In the genomic region with DNA sequence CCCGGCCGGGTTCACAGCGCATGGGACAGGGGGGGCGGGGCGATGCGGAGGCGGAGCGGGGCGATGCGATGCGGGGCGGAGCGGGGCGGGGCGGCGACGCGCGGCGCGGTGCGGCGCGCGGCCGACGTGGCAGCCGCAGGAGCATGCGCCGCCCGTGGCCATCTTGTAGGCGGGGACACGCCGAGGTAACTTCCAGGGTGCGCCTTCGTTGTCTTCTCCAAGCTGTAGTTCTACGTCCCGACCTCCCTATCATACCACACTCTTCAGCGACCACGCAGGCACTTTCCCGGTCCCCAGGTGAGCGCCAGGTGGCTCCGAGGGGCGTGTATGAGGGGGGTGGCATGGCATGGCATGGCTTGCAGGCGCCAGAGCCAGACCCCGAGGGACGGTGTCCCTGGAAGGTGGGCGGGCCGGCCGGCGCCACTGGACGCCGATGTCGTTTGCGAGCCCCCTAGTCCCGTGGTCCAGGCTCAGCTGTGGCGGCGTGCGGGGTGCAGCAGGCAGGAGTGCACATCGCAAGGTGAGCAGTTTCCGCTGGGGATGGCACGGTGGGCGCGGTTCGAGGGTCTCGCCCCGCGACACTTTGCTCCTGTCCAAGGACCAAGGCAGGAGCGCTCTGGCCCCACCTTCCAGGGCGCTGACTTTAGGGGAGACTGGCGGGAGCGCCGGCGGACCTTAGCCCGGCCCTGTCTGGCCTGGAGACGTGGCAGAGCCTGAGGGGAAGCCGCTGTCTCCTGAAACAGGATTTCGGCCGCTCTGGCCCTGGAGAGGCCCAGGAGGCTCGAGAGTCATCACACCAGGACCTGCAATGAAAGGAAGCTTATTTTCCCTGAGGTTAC, we compare ENCODE assay signal across 8 cellular contexts. TPM values are rescaled to one million over a fixed set of nuclear protein-coding genes. Genes with fewer than 3 reads are reported as not detected.
DNase-seq lines count a peak whose midpoint lies in the region; TF ChIP-seq lines count a peak whose summit lies in the region.

A gene (plus strand): TSS at position 161 of the 839 bp plus-strand sequence. CDS start 5,840 bp downstream, outside the sequence.

- no peak within 1 kb of the TSS for H2AK5ac ChIP-seq in H9 (ENCODE audit: insufficient read length, low read length)

- H3K4me3 ChIP-seq in SK-N-MC (peak within 1 kb of the TSS; percentile 99), osteoblast (ENCODE audit: insufficient read depth, low read length) (peak within 1 kb of the TSS; percentile 99), testis (peak within 1 kb of the TSS; percentile 92 to 99)

- CTCF ChIA-PET in activated naive CD4-positive, alpha-beta T cell treated with anti-CD3 and anti-CD28 coated beads, Interleukin-2, amount 10 ng/mL, durations not matched to agents 7 days and 5 days (lab: Charles Lee), result no interaction called here

- H2BK15ac ChIP-seq in H9 (ENCODE audit: low read depth, low read length), result no peak within 1 kb of the TSS

- no peak within 1 kb of the TSS for H2BK12ac ChIP-seq in H9 (ENCODE audit: insufficient read length, low read depth, low read length)

- H3K23ac ChIP-seq in H9 (ENCODE audit: insufficient read length, low read depth, low read length), result no peak within 1 kb of the TSS

- H3K4ac ChIP-seq in H9 (ENCODE audit: low read depth, low read length), result no peak within 1 kb of the TSS

- intact Hi-C loops in testis (cut with DNase I; ENCODE audit: low total_unique reads), result no loop called here

- no peak within 1 kb of the TSS for H4K91ac ChIP-seq in H9 (ENCODE audit: insufficient read length, low read depth, low read length)

- H3K36me3 ChIP-seq in SK-N-MC (ENCODE audit: insufficient read depth, low read length) (peaks cover 38% of the 10 kb centered on the region), osteoblast (ENCODE audit: insufficient read depth, low read length) (peaks cover 15% of the 10 kb centered on the region), testis (ENCODE audit: low read depth, missing control alignments) (no peaks in the 10 kb centered on the region)

- H4K20me1 ChIP-seq in H9 (ENCODE audit: control insufficient read depth, insufficient read depth, insufficient read length) (no peaks in the 10 kb centered on the region), osteoblast (ENCODE audit: insufficient read depth, low read length) (peaks cover 39% of the 10 kb centered on the region)

- H3K23me2 ChIP-seq in H9 (ENCODE audit: insufficient read length, low read depth, low read length, poor library complexity, severe bottlenecking), result peaks cover 4% of the 10 kb centered on the region

- H3K4me2 ChIP-seq in H9 (ENCODE audit: insufficient read depth, insufficient read length, low read length) (peak within 1 kb of the TSS; percentile 80), osteoblast (ENCODE audit: insufficient read depth, low read length) (peak within 1 kb of the TSS; percentile 89)

- TF ChIP-seq CTCF in H9 (conservative IDR thresholded peaks at IDR 0.05) (no peak), osteoblast (IDR thresholded peaks at IDR 0.05; ENCODE audit: extremely low read depth, low read depth, low read length) (no peak), testis (IDR thresholded peaks at IDR 0.05) (no peak)

- H3K9ac ChIP-seq in H9 (ENCODE audit: extremely low read depth, insufficient read length, low read length), result peak within 1 kb of the TSS; percentile 77
- H3K9ac ChIP-seq in SK-N-MC (ENCODE audit: insufficient read length), result peak within 1 kb of the TSS; percentile 82

- H3K56ac ChIP-seq in H9 (ENCODE audit: insufficient read length, low read depth, low read length), result no peak within 1 kb of the TSS

- H4K8ac ChIP-seq in H9 (replicated peaks; ENCODE audit: insufficient read length, low read depth, low read length), result no peak within 1 kb of the TSS

- H2BK120ac ChIP-seq in H9 (ENCODE audit: low read depth, low read length, poor library complexity, severe bottlenecking), result no peak within 1 kb of the TSS

- H3K9me3 Mint-ChIP-seq in H9, result peaks cover 5 to 7% of the 10 kb centered on the region in 2 experiments
- H3K9me3 Mint-ChIP-seq in activated naive CD4-positive, alpha-beta T cell treated with anti-CD3 and anti-CD28 coated beads, Interleukin-2, amount 10 ng/mL, durations not matched to agents 7 days and 5 days, result peaks cover 15% of the 10 kb centered on the region

- no peaks in the 10 kb centered on the region for H3K9me3 ChIP-seq in H9 (ENCODE audit: control insufficient read depth, low read depth, low read length)
- peaks cover 5% of the 10 kb centered on the region; the same call in 1 of the 2 replicates for H3K9me3 ChIP-seq in SK-N-MC (ENCODE audit: low read depth, low read length)
- H3K9me3 ChIP-seq in osteoblast (ENCODE audit: low read depth, low read length), result no peaks in the 10 kb centered on the region
- H3K9me3 ChIP-seq in testis, result no peaks in the 10 kb centered on the region

- H2AFZ ChIP-seq in H9 (ENCODE audit: low read length) (no peak within 1 kb of the TSS), osteoblast (ENCODE audit: low read length) (peak within 1 kb of the TSS; percentile 100)

- H3K27me3 ChIP-seq in H9 (ENCODE audit: insufficient read depth, low read length) (no peaks in the 10 kb centered on the region), osteoblast (ENCODE audit: insufficient read depth, low read length) (peaks cover 3% of the 10 kb centered on the region), testis (no peaks in the 10 kb centered on the region)

- no peak within 1 kb of the TSS for H2BK5ac ChIP-seq in H9 (ENCODE audit: insufficient read length, low read length)

- peak within 1 kb of the TSS; percentile 61 to 93 (median 93); a peak in 5 of 7 replicates for H3K27ac Mint-ChIP-seq in H9
- peak within 1 kb of the TSS; percentile 80 for H3K27ac Mint-ChIP-seq in activated naive CD4-positive, alpha-beta T cell treated with anti-CD3 and anti-CD28 coated beads, Interleukin-2, amount 10 ng/mL, durations not matched to agents 7 days and 5 days

- H3T11ph ChIP-seq in H9 (ENCODE audit: low read length), result no peak within 1 kb of the TSS

- DNase-seq in GM03348 (ENCODE audit: low spot score) (peak; percentile 97), H9 (peak; percentile 87), M059J (ENCODE audit: low read depth) (peak; percentile 77), SK-N-MC (ENCODE audit: low read depth, low spot score) (no peak), glomerular endothelial cell (ENCODE audit: extremely low read depth, low read depth, low spot score) (no peak), osteoblast (ENCODE audit: insufficient read length, low spot score, missing footprints) (peak; percentile 95), testis (peak; percentile 90)
- DNase-seq in activated naive CD4-positive, alpha-beta T cell treated with anti-CD3 and anti-CD28 coated beads, Interleukin-2, amount 10 ng/mL, durations not matched to agents 7 days and 5 days, result peak; percentile 87

- H3K18ac ChIP-seq in H9 (ENCODE audit: insufficient read length, low read depth, low read length), result peak within 1 kb of the TSS; percentile 49

- no peak within 1 kb of the TSS for H4K5ac ChIP-seq in H9 (ENCODE audit: insufficient read length, low read depth, low read length)

- H3K27ac ChIP-seq in H9 (ENCODE audit: insufficient read length, low read depth, low read length) (no peak within 1 kb of the TSS), SK-N-MC (no peak within 1 kb of the TSS), osteoblast (ENCODE audit: low read depth, low read length) (peak within 1 kb of the TSS; percentile 84), testis (peak within 1 kb of the TSS; percentile 82 to 86)

- peaks cover 25 to 32% (median 27%) of the 10 kb centered on the region in 3 experiments for H3K36me3 Mint-ChIP-seq in H9 (ENCODE audit: insufficient read depth in 1 of 3, low read depth in 3 of 3)
- peaks cover 30% of the 10 kb centered on the region for H3K36me3 Mint-ChIP-seq in activated naive CD4-positive, alpha-beta T cell treated with anti-CD3 and anti-CD28 coated beads, Interleukin-2, amount 10 ng/mL, durations not matched to agents 7 days and 5 days

- H3K79me1 ChIP-seq in H9 (ENCODE audit: insufficient read depth, low read depth, low read length, poor library complexity, severe bottlenecking), result peaks cover 6% of the 10 kb centered on the region

- no peak within 1 kb of the TSS for H2BK20ac ChIP-seq in H9 (ENCODE audit: low read depth, low read length, poor library complexity, severe bottlenecking)

- no peak for TF ChIP-seq POLR2A in testis (IDR thresholded peaks at IDR 0.05)

- H3K4me3 Mint-ChIP-seq in H9, result peak within 1 kb of the TSS; percentile 91
- H3K4me3 Mint-ChIP-seq in activated naive CD4-positive, alpha-beta T cell treated with anti-CD3 and anti-CD28 coated beads, Interleukin-2, amount 10 ng/mL, durations not matched to agents 7 days and 5 days, result peak within 1 kb of the TSS; percentile 79

- peaks cover 26% of the 10 kb centered on the region; the same call in 1 of the 2 replicates for H3K79me2 ChIP-seq in H9 (ENCODE audit: insufficient read depth, low read length)
- peaks cover 51% of the 10 kb centered on the region for H3K79me2 ChIP-seq in osteoblast (ENCODE audit: insufficient read depth, low read length)

- peaks cover 24 to 27% of the 10 kb centered on the region in 2 experiments for H3K4me1 Mint-ChIP-seq in H9
- peaks cover 23% of the 10 kb centered on the region for H3K4me1 Mint-ChIP-seq in activated naive CD4-positive, alpha-beta T cell treated with anti-CD3 and anti-CD28 coated beads, Interleukin-2, amount 10 ng/mL, durations not matched to agents 7 days and 5 days

- no CpG with 5 or more reads among the region's 80 CpGs for WGBS in H9 (ENCODE audit: extremely low coverage, insufficient read length, low lambda C conversion rate)
- WGBS in testis, 2 donors, result 0 to 1% methylated on average over 21 to 75 of the region's 80 CpGs

- H3K4me1 ChIP-seq in H9 (ENCODE audit: insufficient read depth, low read length) (no peaks in the 10 kb centered on the region; the same call in 1 of the 2 replicates), osteoblast (ENCODE audit: insufficient read depth, low read length) (peaks cover 26% of the 10 kb centered on the region), testis (peaks cover 17% of the 10 kb centered on the region)

- H3K27me3 Mint-ChIP-seq in H9 (ENCODE audit: low read depth), result no peaks in the 10 kb centered on the region
- peaks cover 4% of the 10 kb centered on the region for H3K27me3 Mint-ChIP-seq in activated naive CD4-positive, alpha-beta T cell treated with anti-CD3 and anti-CD28 coated beads, Interleukin-2, amount 10 ng/mL, durations not matched to agents 7 days and 5 days

- H3K14ac ChIP-seq in H9 (ENCODE audit: insufficient read depth, low read length), result peak within 1 kb of the TSS; percentile 89

RNA-seq across cellular contexts. Expression of the gene that starts here (rescaled TPM):
- 70.5 and 70.7 TPM in 2 replicates for total RNA-seq in H9 (2021)
- total RNA-seq in M059J (2014; rRNA removed; shearing (Covaris generic)), result 46.1 and 84.7 TPM in 2 replicates
- 66.0 and 70.8 TPM in 2 replicates for total RNA-seq in glomerular endothelial cell
- total RNA-seq in osteoblast, result 86.0 and 91.6 TPM in 2 replicates
- total RNA-seq in testis, result 10 to 100 TPM; 45.6 to 53.6 TPM
- 32.2 TPM for polyA plus RNA-seq in testis (ENCODE audit: insufficient read depth, low read depth, low replicate concordance)

Comparison
In these comparisons a context has a peak if more than half of its experiments do, and no peak if none do; other contexts are left out.
1. DNase-seq: peak in GM03348 (single experiment), H9 (single experiment), M059J (single experiment), activated naive CD4-positive, alpha-beta T cell treated with anti-CD3 and anti-CD28 coated beads, Interleukin-2, amount 10 ng/mL, durations not matched to agents 7 days and 5 days (single experiment), osteoblast (single experiment) and testis (single experiment); none in SK-N-MC (single experiment) and glomerular endothelial cell (single experiment).
2. H3K27ac ChIP-seq: peak in osteoblast (single experiment) and testis (2 of 2); none in H9 (single experiment) and SK-N-MC (single experiment).
3. Peak in every context shown above with its lines, with median percentiles within 50 percentile points of each other: H3K4me3 ChIP-seq.